7 cellular contexts compared by ENCODE assay signal in genomic region chr1:181893937-181894336, GRCh38.
"Had no signal": no experiment of that assay in that cellular context is flagged by ENCODE, and none has a peak within 500 bp of the region (broad histone marks: within the 10 kb centered on the region; RNA-seq: fewer than 3 reads in every experiment).

No MANE protein-coding gene starts in this region.

- H3K27ac ChIP-seq: HL-60 had no signal

- H3K4me1 Mint-ChIP-seq: IgD-negative memory B cell had no signal

- DNase-seq: IMR-90, KBM-7, KG1 had no signal

- FAIRE-seq: HepG2, HTR-8/SVneo had no signal

- H3K36me3 Mint-ChIP-seq: IgD-negative memory B cell had no signal

- H3K27ac Mint-ChIP-seq: IgD-negative memory B cell had no signal

- ATAC-seq: HepG2 had no signal

- H3K4me3 Mint-ChIP-seq: IgD-negative memory B cell had no signal
